16 cellular contexts compared by ENCODE assay signal in the genomic region with DNA sequence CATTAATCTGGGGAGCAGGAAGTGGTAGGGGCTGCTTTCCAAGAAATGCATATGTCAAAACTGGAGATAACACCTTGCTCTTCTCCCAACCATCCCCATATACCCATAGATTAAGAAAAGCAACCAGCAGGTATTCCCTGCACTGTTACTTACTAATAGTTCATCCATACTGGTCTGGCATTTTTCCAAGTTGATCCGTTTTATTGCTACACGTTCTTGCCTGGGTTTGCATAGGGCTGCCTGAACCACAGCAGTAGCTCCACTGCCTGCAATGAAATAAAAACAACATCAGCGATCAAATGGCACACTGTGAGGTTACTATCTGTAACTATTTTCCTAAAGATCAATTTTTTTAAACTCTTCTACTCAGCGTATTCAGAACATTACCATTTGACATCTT.
DNase-seq lines count a peak whose midpoint lies in the region; ATAC-seq, FAIRE-seq and TF ChIP-seq lines count a peak whose summit lies in the region.
"Had no signal": no experiment of that assay in that cellular context is flagged by ENCODE, and none has a peak within 500 bp of the region (broad histone marks: within the 10 kb centered on the region; RNA-seq: fewer than 3 reads in every experiment).

No MANE protein-coding gene starts in this region.

- no peak overlapping the region for H3K27ac ChIP-seq in DND-41 (ENCODE audit: low read length)
- no peak overlapping the region for H3K27ac ChIP-seq in K562 (ENCODE audit: extremely low read depth, low read depth, low read length)
- no peak overlapping the region for H3K27ac ChIP-seq in psoas muscle
- H3K27ac ChIP-seq: adrenal gland, spleen, tibial nerve had no signal

- CTCF ChIA-PET in K562 (lab: Yijun Ruan, JAX; ENCODE audit: low intra/inter-chr PET ratio): no interaction called here

- no TSS peak for BruUV-seq in K562 (replicated peaks; lab: Mats Ljungman, UMichigan)

- intact Hi-C loops in K562 (cut with micrococcal nuclease) (no loop called here), psoas muscle (cut with DNase I) (no loop called here)

- 1% methylated on average over 4 of the region's 4 CpGs for WGBS in K562 (ENCODE audit: insufficient coverage, low coverage, missing lambda C conversion rate)
- WGBS in psoas muscle, 3 donors: 82 to 87% (median 83%) methylated on average over 4 of the region's 4 CpGs

- H3K9me3 ChIP-seq in DND-41 (ENCODE audit: insufficient read depth, low read length, severe bottlenecking) (no peaks in the 10 kb centered on the region), K562 (replicated peaks; ENCODE audit: control insufficient read depth, insufficient read depth, low read depth, low read length) (no peaks in the 10 kb centered on the region), psoas muscle (no peaks in the 10 kb centered on the region)
- H3K9me3 ChIP-seq: adrenal gland, spleen, tibial nerve had no signal

- no peak for TF ChIP-seq RAD21 in K562 (CRISPR knock-in tag; conservative IDR thresholded peaks at IDR 0.05 in 1 of 2, IDR thresholded peaks at IDR 0.05 in 1 of 2)

- H3K9ac ChIP-seq in DND-41 (ENCODE audit: low read depth, low read length) (no peak overlapping the region), K562 (ENCODE audit: insufficient read depth in 1 of 2, low read depth in 2 of 2, low read length in 2 of 2) (no peak overlapping the region)
- H3K9ac ChIP-seq: BLaER1 had no signal

- H3K9me1 ChIP-seq in K562 (ENCODE audit: control insufficient read depth, insufficient read depth, low read length): no peaks in the 10 kb centered on the region

- no peak for FAIRE-seq in K562 (lab: Jason Lieb, UNC)

- H2AFZ ChIP-seq in DND-41 (ENCODE audit: low read depth, low read length): no peak overlapping the region
- no peak overlapping the region for H2AFZ ChIP-seq in K562 (ENCODE audit: low read depth, low read length)

- no peak overlapping the region for H3K4me3 ChIP-seq in DND-41 (ENCODE audit: low read depth in 1 of 2, low read length in 2 of 2)
- H3K4me3 ChIP-seq in K562: no peak overlapping the region
- no peak overlapping the region for H3K4me3 ChIP-seq in psoas muscle
- H3K4me3 ChIP-seq: adrenal gland, BLaER1, spleen, tibial nerve had no signal

- peaks cover 24% of the 10 kb centered on the region for H3K4me1 ChIP-seq in DND-41 (ENCODE audit: insufficient read depth, low read length)
- H3K4me1 ChIP-seq in K562 (replicated peaks in 1 of 2; ENCODE audit: control insufficient read depth in 2 of 2, insufficient read depth in 2 of 2, low read length in 2 of 2): no peaks in the 10 kb centered on the region
- no peaks in the 10 kb centered on the region for H3K4me1 ChIP-seq in psoas muscle

- DNase-seq in COR-L47 (lab: John Stamatoyannopoulos, UW): peak; percentile 49
- DNase-seq in DND-41: no peak
- peak; percentile 52 for DNase-seq in NCI-H2227 treated with DMSO at 0.1 percent for 48 hours (lab: John Stamatoyannopoulos, UW)
- no peak for DNase-seq in K562 (ENCODE audit: extremely low read depth in 1 of 4, low spot score in 3 of 4)
- no peak for DNase-seq in activated gamma-delta T cell treated with Interleukin-2 at 50 U/mL for 16 hours
- no peak for DNase-seq in psoas muscle
- DNase-seq: activated CD4-positive, CD25-positive, alpha-beta regulatory T cell; adrenal gland; H9; head of caudate nucleus; naive thymus-derived CD4-positive, alpha-beta T cell; NCI-H1417 treated with DMSO at 0.1 percent for 48 hours; spleen had no signal

- ATAC-seq in DND-41 (ENCODE audit: insufficient read depth, low read depth) (peak; percentile 43; the same call in 2 of the 3 replicates), K562 (no peak), HG03175 (IDR thresholded peaks at IDR 0.05; ENCODE audit: unreplicated experiment) (no peak), psoas muscle (no peak)
- ATAC-seq: naive thymus-derived CD4-positive, alpha-beta T cell had no signal

- TF ChIP-seq CTCF in DND-41 (IDR thresholded peaks at IDR 0.05; ENCODE audit: borderline replicate concordance, extremely low read depth, low read length, poor library complexity, severe bottlenecking): no peak
- no peak for TF ChIP-seq CTCF in K562 (IDR thresholded peaks at IDR 0.05 in 2 of 3, conservative IDR thresholded peaks at IDR 0.05 in 1 of 3; ENCODE audit: insufficient read depth in 2 of 3, low read depth in 1 of 3, low read length in 3 of 3)
- no peak for TF ChIP-seq CTCF in psoas muscle (IDR thresholded peaks at IDR 0.05)

- H3K27me3 ChIP-seq in DND-41 (ENCODE audit: insufficient read depth, low read length, poor library complexity) (no peaks in the 10 kb centered on the region), K562 (ENCODE audit: control insufficient read depth in 2 of 2, insufficient read depth in 2 of 2, low read length in 2 of 2) (peaks cover 4 to 6% of the 10 kb centered on the region in 2 experiments; a peak in 2 of 5 replicates), psoas muscle (ENCODE audit: insufficient read depth in 3 of 3, low read length in 2 of 3) (no peaks in the 10 kb centered on the region)
- H3K27me3 ChIP-seq: adrenal gland, BLaER1, spleen, tibial nerve had no signal

- TF ChIP-seq EP300 in K562 (IDR thresholded peaks at IDR 0.05; ENCODE audit: low read length): no peak

- no peak for TF ChIP-seq POLR2A in K562 (conservative IDR thresholded peaks at IDR 0.05)

- no peak overlapping the region for H3K4me2 ChIP-seq in DND-41 (ENCODE audit: insufficient read depth, low read length)
- no peak overlapping the region for H3K4me2 ChIP-seq in K562 (ENCODE audit: insufficient read depth, low read length)

- H3K36me3 ChIP-seq in DND-41 (ENCODE audit: insufficient read depth, low read length): peaks cover 20% of the 10 kb centered on the region
- H3K36me3 ChIP-seq in K562 (ENCODE audit: control insufficient read depth, insufficient read depth, low read length): no peaks in the 10 kb centered on the region
- no peaks in the 10 kb centered on the region for H3K36me3 ChIP-seq in psoas muscle (ENCODE audit: insufficient read depth in 1 of 2, low read depth in 1 of 2)
- H3K36me3 ChIP-seq: adrenal gland, tibial nerve had no signal

- POLR2A ChIA-PET in K562 (lab: Yijun Ruan, JAX): interaction anchor here (0.8 to 2.3 kb wide), 3 partner anchors 9 to 21 kb away, joined by 3 to 6 read pairs (median 6); no protein-coding TSS in a partner anchor

- in situ Hi-C loops in K562 (cut with MboI): no loop called here

- peaks cover 6% of the 10 kb centered on the region; the same call in 1 of the 2 replicates for H3K79me2 ChIP-seq in DND-41 (ENCODE audit: insufficient read depth, low read length)
- H3K79me2 ChIP-seq in K562 (ENCODE audit: control insufficient read depth, insufficient read depth, low read length): no peaks in the 10 kb centered on the region

- H4K20me1 ChIP-seq in DND-41 (ENCODE audit: insufficient read depth, low read length) (peaks cover 19% of the 10 kb centered on the region; the same call in 1 of the 2 replicates), K562 (replicated peaks; ENCODE audit: control insufficient read depth, insufficient read depth, low read length) (no peaks in the 10 kb centered on the region)

TF ChIP-seq in K562, 482 proteins besides CTCF, POLR2A, EP300 and RAD21 (continues in another document):
- TF ChIP-seq, protein P1, sequence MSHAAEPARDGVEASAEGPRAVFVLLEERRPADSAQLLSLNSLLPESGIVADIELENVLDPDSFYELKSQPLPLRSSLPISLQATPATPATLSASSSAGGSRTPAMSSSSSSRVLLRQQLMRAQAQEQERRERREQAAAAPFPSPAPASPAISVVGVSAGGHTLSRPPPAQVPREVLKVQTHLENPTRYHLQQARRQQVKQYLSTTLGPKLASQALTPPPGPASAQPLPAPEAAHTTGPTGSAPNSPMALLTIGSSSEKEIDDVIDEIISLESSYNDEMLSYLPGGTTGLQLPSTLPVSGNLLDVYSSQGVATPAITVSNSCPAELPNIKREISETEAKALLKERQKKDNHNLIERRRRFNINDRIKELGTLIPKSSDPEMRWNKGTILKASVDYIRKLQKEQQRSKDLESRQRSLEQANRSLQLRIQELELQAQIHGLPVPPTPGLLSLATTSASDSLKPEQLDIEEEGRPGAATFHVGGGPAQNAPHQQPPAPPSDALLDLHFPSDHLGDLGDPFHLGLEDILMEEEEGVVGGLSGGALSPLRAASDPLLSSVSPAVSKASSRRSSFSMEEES (CRISPR knock-in tag; IDR thresholded peaks at IDR 0.05): no peak
- TF ChIP-seq HMGN3 (IDR thresholded peaks at IDR 0.05; ENCODE audit: borderline replicate concordance, extremely low read depth, insufficient read length, low read depth, low read length) (no peak), ILK (tag; IDR thresholded peaks at IDR 0.05; ENCODE audit: borderline replicate concordance, low read depth) (no peak)
- TF ChIP-seq, protein P2, sequence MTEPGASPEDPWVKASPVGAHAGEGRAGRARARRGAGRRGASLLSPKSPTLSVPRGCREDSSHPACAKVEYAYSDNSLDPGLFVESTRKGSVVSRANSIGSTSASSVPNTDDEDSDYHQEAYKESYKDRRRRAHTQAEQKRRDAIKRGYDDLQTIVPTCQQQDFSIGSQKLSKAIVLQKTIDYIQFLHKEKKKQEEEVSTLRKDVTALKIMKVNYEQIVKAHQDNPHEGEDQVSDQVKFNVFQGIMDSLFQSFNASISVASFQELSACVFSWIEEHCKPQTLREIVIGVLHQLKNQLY (CRISPR knock-in tag; conservative IDR thresholded peaks at IDR 0.05): no peak
- TF ChIP-seq, protein P3, sequence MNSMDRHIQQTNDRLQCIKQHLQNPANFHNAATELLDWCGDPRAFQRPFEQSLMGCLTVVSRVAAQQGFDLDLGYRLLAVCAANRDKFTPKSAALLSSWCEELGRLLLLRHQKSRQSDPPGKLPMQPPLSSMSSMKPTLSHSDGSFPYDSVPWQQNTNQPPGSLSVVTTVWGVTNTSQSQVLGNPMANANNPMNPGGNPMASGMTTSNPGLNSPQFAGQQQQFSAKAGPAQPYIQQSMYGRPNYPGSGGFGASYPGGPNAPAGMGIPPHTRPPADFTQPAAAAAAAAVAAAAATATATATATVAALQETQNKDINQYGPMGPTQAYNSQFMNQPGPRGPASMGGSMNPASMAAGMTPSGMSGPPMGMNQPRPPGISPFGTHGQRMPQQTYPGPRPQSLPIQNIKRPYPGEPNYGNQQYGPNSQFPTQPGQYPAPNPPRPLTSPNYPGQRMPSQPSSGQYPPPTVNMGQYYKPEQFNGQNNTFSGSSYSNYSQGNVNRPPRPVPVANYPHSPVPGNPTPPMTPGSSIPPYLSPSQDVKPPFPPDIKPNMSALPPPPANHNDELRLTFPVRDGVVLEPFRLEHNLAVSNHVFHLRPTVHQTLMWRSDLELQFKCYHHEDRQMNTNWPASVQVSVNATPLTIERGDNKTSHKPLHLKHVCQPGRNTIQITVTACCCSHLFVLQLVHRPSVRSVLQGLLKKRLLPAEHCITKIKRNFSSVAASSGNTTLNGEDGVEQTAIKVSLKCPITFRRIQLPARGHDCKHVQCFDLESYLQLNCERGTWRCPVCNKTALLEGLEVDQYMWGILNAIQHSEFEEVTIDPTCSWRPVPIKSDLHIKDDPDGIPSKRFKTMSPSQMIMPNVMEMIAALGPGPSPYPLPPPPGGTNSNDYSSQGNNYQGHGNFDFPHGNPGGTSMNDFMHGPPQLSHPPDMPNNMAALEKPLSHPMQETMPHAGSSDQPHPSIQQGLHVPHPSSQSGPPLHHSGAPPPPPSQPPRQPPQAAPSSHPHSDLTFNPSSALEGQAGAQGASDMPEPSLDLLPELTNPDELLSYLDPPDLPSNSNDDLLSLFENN (IDR thresholded peaks at IDR 0.05; ENCODE audit: low read depth in 2 of 2, low read length in 2 of 2): no peak

Comparison
In these comparisons a context has a peak if more than half of its experiments do, and no peak if none do; other contexts are left out.
1. DNase-seq: peak in COR-L47 (single experiment) and NCI-H2227 treated with DMSO at 0.1 percent for 48 hours (single experiment); none in DND-41 (single experiment), K562 (0 of 4), activated gamma-delta T cell treated with Interleukin-2 at 50 U/mL for 16 hours (single experiment) and psoas muscle (0 of 2).